2 cellular contexts compared by ENCODE assay signal in genomic region chr15:80744826-80745225, GRCh38.
TF ChIP-seq lines count a peak whose summit lies in the region.

No MANE protein-coding gene starts in this region.

TF ChIP-seq in GM23338, 12 proteins besides CTCF, POLR2A, EP300 and RAD21 (continued from another document):
- TF ChIP-seq, protein P1, sequence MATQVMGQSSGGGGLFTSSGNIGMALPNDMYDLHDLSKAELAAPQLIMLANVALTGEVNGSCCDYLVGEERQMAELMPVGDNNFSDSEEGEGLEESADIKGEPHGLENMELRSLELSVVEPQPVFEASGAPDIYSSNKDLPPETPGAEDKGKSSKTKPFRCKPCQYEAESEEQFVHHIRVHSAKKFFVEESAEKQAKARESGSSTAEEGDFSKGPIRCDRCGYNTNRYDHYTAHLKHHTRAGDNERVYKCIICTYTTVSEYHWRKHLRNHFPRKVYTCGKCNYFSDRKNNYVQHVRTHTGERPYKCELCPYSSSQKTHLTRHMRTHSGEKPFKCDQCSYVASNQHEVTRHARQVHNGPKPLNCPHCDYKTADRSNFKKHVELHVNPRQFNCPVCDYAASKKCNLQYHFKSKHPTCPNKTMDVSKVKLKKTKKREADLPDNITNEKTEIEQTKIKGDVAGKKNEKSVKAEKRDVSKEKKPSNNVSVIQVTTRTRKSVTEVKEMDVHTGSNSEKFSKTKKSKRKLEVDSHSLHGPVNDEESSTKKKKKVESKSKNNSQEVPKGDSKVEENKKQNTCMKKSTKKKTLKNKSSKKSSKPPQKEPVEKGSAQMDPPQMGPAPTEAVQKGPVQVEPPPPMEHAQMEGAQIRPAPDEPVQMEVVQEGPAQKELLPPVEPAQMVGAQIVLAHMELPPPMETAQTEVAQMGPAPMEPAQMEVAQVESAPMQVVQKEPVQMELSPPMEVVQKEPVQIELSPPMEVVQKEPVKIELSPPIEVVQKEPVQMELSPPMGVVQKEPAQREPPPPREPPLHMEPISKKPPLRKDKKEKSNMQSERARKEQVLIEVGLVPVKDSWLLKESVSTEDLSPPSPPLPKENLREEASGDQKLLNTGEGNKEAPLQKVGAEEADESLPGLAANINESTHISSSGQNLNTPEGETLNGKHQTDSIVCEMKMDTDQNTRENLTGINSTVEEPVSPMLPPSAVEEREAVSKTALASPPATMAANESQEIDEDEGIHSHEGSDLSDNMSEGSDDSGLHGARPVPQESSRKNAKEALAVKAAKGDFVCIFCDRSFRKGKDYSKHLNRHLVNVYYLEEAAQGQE (IDR thresholded peaks at IDR 0.05; ENCODE audit: unreplicated experiment) = no peak
- TF ChIP-seq EZH2phosphoT487 (IDR thresholded peaks at IDR 0.05; ENCODE audit: unreplicated experiment) (no peak), ETS1 (IDR thresholded peaks at IDR 0.05) (no peak), EZH2 (IDR thresholded peaks at IDR 0.05; ENCODE audit: low read depth, unreplicated experiment) (no peak), ZNF114 (CRISPR knock-in tag; IDR thresholded peaks at IDR 0.05) (no peak), ZNF331 (CRISPR knock-in tag; IDR thresholded peaks at IDR 0.05; ENCODE audit: low read depth) (no peak), POLR2AphosphoS5 (IDR thresholded peaks at IDR 0.05; ENCODE audit: low read depth) (no peak), JUNB (IDR thresholded peaks at IDR 0.05; ENCODE audit: unreplicated experiment) (no peak), STAT1 (IDR thresholded peaks at IDR 0.05; ENCODE audit: unreplicated experiment) (no peak)
- TF ChIP-seq, protein P2, sequence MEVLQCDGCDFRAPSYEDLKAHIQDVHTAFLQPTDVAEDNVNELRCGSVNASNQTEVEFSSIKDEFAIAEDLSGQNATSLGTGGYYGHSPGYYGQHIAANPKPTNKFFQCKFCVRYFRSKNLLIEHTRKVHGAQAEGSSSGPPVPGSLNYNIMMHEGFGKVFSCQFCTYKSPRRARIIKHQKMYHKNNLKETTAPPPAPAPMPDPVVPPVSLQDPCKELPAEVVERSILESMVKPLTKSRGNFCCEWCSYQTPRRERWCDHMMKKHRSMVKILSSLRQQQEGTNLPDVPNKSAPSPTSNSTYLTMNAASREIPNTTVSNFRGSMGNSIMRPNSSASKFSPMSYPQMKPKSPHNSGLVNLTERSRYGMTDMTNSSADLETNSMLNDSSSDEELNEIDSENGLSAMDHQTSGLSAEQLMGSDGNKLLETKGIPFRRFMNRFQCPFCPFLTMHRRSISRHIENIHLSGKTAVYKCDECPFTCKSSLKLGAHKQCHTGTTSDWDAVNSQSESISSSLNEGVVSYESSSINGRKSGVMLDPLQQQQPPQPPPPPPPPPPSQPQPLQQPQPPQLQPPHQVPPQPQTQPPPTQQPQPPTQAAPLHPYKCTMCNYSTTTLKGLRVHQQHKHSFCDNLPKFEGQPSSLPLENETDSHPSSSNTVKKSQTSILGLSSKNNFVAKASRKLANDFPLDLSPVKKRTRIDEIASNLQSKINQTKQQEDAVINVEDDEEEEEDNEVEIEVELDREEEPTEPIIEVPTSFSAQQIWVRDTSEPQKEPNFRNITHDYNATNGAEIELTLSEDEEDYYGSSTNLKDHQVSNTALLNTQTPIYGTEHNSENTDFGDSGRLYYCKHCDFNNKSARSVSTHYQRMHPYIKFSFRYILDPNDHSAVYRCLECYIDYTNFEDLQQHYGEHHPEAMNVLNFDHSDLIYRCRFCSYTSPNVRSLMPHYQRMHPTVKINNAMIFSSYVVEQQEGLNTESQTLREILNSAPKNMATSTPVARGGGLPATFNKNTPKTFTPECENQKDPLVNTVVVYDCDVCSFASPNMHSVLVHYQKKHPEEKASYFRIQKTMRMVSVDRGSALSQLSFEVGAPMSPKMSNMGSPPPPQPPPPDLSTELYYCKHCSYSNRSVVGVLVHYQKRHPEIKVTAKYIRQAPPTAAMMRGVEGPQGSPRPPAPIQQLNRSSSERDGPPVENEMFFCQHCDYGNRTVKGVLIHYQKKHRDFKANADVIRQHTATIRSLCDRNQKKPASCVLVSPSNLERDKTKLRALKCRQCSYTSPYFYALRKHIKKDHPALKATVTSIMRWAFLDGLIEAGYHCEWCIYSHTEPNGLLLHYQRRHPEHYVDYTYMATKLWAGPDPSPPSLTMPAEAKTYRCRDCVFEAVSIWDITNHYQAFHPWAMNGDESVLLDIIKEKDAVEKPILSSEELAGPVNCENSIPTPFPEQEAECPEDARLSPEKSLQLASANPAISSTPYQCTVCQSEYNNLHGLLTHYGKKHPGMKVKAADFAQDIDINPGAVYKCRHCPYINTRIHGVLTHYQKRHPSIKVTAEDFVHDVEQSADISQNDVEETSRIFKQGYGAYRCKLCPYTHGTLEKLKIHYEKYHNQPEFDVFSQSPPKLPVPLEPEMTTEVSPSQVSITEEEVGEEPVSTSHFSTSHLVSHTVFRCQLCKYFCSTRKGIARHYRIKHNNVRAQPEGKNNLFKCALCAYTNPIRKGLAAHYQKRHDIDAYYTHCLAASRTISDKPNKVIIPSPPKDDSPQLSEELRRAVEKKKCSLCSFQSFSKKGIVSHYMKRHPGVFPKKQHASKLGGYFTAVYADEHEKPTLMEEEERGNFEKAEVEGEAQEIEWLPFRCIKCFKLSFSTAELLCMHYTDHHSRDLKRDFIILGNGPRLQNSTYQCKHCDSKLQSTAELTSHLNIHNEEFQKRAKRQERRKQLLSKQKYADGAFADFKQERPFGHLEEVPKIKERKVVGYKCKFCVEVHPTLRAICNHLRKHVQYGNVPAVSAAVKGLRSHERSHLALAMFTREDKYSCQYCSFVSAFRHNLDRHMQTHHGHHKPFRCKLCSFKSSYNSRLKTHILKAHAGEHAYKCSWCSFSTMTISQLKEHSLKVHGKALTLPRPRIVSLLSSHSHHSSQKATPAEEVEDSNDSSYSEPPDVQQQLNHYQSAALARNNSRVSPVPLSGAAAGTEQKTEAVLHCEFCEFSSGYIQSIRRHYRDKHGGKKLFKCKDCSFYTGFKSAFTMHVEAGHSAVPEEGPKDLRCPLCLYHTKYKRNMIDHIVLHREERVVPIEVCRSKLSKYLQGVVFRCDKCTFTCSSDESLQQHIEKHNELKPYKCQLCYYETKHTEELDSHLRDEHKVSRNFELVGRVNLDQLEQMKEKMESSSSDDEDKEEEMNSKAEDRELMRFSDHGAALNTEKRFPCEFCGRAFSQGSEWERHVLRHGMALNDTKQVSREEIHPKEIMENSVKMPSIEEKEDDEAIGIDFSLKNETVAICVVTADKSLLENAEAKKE (CRISPR knock-in tag; IDR thresholded peaks at IDR 0.05) = no peak

TF ChIP-seq in WTC11, 78 proteins besides CTCF, POLR2A, EP300 and RAD21 (continued from another document):
- no peak for TF ChIP-seq KAT7 (CRISPR knock-in tag; IDR thresholded peaks at IDR 0.05; ENCODE audit: borderline replicate concordance)
- TF ChIP-seq, protein P3, sequence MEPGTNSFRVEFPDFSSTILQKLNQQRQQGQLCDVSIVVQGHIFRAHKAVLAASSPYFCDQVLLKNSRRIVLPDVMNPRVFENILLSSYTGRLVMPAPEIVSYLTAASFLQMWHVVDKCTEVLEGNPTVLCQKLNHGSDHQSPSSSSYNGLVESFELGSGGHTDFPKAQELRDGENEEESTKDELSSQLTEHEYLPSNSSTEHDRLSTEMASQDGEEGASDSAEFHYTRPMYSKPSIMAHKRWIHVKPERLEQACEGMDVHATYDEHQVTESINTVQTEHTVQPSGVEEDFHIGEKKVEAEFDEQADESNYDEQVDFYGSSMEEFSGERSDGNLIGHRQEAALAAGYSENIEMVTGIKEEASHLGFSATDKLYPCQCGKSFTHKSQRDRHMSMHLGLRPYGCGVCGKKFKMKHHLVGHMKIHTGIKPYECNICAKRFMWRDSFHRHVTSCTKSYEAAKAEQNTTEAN (CRISPR knock-in tag; IDR thresholded peaks at IDR 0.05) = no peak
- TF ChIP-seq, protein P4, sequence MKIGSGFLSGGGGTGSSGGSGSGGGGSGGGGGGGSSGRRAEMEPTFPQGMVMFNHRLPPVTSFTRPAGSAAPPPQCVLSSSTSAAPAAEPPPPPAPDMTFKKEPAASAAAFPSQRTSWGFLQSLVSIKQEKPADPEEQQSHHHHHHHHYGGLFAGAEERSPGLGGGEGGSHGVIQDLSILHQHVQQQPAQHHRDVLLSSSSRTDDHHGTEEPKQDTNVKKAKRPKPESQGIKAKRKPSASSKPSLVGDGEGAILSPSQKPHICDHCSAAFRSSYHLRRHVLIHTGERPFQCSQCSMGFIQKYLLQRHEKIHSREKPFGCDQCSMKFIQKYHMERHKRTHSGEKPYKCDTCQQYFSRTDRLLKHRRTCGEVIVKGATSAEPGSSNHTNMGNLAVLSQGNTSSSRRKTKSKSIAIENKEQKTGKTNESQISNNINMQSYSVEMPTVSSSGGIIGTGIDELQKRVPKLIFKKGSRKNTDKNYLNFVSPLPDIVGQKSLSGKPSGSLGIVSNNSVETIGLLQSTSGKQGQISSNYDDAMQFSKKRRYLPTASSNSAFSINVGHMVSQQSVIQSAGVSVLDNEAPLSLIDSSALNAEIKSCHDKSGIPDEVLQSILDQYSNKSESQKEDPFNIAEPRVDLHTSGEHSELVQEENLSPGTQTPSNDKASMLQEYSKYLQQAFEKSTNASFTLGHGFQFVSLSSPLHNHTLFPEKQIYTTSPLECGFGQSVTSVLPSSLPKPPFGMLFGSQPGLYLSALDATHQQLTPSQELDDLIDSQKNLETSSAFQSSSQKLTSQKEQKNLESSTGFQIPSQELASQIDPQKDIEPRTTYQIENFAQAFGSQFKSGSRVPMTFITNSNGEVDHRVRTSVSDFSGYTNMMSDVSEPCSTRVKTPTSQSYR (CRISPR knock-in tag; IDR thresholded peaks at IDR 0.05) = no peak
- TF ChIP-seq, protein P5, sequence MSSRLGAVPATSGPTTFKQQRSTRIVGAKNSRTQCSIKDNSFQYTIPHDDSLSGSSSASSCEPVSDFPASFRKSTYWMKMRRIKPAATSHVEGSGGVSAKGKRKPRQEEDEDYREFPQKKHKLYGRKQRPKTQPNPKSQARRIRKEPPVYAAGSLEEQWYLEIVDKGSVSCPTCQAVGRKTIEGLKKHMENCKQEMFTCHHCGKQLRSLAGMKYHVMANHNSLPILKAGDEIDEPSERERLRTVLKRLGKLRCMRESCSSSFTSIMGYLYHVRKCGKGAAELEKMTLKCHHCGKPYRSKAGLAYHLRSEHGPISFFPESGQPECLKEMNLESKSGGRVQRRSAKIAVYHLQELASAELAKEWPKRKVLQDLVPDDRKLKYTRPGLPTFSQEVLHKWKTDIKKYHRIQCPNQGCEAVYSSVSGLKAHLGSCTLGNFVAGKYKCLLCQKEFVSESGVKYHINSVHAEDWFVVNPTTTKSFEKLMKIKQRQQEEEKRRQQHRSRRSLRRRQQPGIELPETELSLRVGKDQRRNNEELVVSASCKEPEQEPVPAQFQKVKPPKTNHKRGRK (CRISPR knock-in tag; IDR thresholded peaks at IDR 0.05; ENCODE audit: borderline replicate concordance) = no peak
- TF ChIP-seq EMX1 (CRISPR knock-in tag; IDR thresholded peaks at IDR 0.05) = no peak
- no peak for TF ChIP-seq FOXP1 (CRISPR knock-in tag; IDR thresholded peaks at IDR 0.05; ENCODE audit: borderline replicate concordance)
- no peak for TF ChIP-seq FOXP4 (CRISPR knock-in tag; IDR thresholded peaks at IDR 0.05)
- TF ChIP-seq, protein P6, sequence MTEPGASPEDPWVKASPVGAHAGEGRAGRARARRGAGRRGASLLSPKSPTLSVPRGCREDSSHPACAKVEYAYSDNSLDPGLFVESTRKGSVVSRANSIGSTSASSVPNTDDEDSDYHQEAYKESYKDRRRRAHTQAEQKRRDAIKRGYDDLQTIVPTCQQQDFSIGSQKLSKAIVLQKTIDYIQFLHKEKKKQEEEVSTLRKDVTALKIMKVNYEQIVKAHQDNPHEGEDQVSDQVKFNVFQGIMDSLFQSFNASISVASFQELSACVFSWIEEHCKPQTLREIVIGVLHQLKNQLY (CRISPR knock-in tag; IDR thresholded peaks at IDR 0.05) = no peak
- TF ChIP-seq, protein P7, sequence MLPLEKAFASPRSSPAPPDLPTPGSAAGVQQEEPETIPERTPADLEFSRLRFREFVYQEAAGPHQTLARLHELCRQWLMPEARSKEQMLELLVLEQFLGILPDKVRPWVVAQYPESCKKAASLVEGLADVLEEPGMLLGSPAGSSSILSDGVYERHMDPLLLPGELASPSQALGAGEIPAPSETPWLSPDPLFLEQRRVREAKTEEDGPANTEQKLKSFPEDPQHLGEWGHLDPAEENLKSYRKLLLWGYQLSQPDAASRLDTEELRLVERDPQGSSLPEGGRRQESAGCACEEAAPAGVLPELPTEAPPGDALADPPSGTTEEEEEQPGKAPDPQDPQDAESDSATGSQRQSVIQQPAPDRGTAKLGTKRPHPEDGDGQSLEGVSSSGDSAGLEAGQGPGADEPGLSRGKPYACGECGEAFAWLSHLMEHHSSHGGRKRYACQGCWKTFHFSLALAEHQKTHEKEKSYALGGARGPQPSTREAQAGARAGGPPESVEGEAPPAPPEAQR (CRISPR knock-in tag; IDR thresholded peaks at IDR 0.05) = no peak
- TF ChIP-seq SMAD4 (CRISPR knock-in tag; IDR thresholded peaks at IDR 0.05) = no peak
- TF ChIP-seq RELA (CRISPR knock-in tag; IDR thresholded peaks at IDR 0.05; ENCODE audit: borderline replicate concordance) = no peak
